ENCODE assay signal across 1 cellular context in genomic region chr6:17173071-17173470, GRCh38.
TF ChIP-seq lines count a peak whose summit lies in the region.

No MANE protein-coding gene starts in this region.

TF ChIP-seq in IMR-90, 13 proteins besides CTCF, POLR2A, EP300 and RAD21:
- TF ChIP-seq CEBPB (IDR thresholded peaks at IDR 0.05; ENCODE audit: low read depth, low read length) (no peak), SMC3 (IDR thresholded peaks at IDR 0.05; ENCODE audit: low read depth, low read length) (no peak), CHD1 (IDR thresholded peaks at IDR 0.05; ENCODE audit: low read depth, low read length) (no peak), NFE2L2 (IDR thresholded peaks at IDR 0.05; ENCODE audit: low read depth, low read length) (no peak), MAZ (IDR thresholded peaks at IDR 0.05; ENCODE audit: borderline replicate concordance, low read depth, low read length) (no peak), MAFK (IDR thresholded peaks at IDR 0.05; ENCODE audit: low read depth, low read length) (no peak), BHLHE40 (IDR thresholded peaks at IDR 0.05; ENCODE audit: low read depth, low read length) (no peak), FOS (IDR thresholded peaks at IDR 0.05; ENCODE audit: low read depth, low read length) (no peak), RCOR1 (IDR thresholded peaks at IDR 0.05; ENCODE audit: insufficient replicate concordance, low read length) (no peak), ELK1 (IDR thresholded peaks at IDR 0.05; ENCODE audit: borderline replicate concordance, low read depth, low read length) (no peak), MXI1 (IDR thresholded peaks at IDR 0.05; ENCODE audit: borderline replicate concordance, low read depth, low read length) (no peak), RFX5 (IDR thresholded peaks at IDR 0.05; ENCODE audit: low read depth, low read length) (no peak), USF2 (IDR thresholded peaks at IDR 0.05; ENCODE audit: low read depth, low read length) (no peak)
